1 cellular context compared by ENCODE assay signal in the genomic region with DNA sequence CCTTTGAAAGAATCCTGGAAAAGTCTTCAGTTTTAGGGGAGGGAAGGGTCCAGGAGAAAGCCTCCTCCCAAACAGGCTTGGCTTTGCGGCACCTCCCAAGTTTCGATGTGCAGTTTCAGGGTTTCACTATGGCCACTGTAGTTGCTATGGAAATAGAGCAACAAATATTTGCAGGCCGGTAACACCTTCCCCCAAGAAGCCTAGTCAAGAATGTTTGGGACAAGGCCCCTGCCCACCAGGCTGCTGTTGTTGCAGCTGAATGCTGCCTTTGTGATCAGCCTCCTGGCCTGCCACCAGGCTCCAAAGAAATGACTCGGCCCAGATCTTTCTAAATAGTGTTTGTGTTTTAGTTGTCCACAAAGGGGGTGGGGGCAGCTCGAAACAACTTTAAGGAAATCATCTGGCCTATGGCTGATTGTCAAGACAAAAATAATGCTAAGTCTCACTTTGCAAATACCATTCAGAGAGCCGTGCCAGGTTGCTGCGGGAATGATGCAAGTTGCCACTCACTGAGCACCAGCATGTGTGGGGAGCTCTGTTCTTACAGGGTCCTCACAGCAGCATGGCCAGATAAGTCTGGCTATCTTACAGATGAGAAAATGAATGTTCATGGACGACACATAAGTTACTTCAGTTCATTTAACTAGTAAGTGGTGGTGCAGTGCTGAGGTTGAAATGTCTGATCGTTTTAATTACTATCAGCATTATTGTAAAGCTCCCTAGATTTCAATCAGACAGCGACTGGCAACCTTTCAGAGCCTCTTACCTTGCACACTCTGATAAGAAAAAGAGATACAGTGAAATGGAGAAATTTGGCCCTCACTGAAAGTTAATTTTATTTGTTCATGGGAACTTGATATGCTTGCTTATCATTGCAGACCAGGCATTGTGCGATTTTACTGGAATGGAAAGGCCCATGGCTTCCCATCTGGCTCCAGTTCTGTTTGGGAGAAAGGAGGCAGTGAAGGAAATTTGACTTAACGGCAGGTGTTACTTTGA.
TF ChIP-seq lines count a peak whose summit lies in the region.

No MANE protein-coding gene starts in this region.

TF ChIP-seq in HEK293, 187 proteins besides CTCF, POLR2A, EP300 and RAD21 (continued from another document):
- TF ChIP-seq ZNF184 (tag by site-specific recombination; IDR thresholded peaks at IDR 0.05), result no peak
- 0 out of 2 replicates have a peak, but pooled peaks have one; percentile 17 for TF ChIP-seq ZIC2 (tag by site-specific recombination; IDR thresholded peaks at IDR 0.05)
- no peak for TF ChIP-seq ZSCAN16 (tag by site-specific recombination; IDR thresholded peaks at IDR 0.05)
- no peak for TF ChIP-seq OVOL3 (tag by site-specific recombination; IDR thresholded peaks at IDR 0.05)
- TF ChIP-seq ZNF18 (tag by site-specific recombination; IDR thresholded peaks at IDR 0.05), result no peak
- no peak for TF ChIP-seq ZNF600 (tag by site-specific recombination; IDR thresholded peaks at IDR 0.05)
- no peak for TF ChIP-seq ZBTB11 (tag by site-specific recombination; conservative IDR thresholded peaks at IDR 0.05; ENCODE audit: low read depth)
